Comparison of ENCODE assay signal across 8 cellular contexts in genomic region chr7:149690688-149691446, GRCh38.
DNase-seq lines count a peak whose midpoint lies in the region; ATAC-seq, FAIRE-seq and TF ChIP-seq lines count a peak whose summit lies in the region.

No MANE protein-coding gene starts in this region.

- POLR2A ChIA-PET in K562 (lab: Yijun Ruan, JAX), result interaction anchor here (0.6 to 1.2 kb wide), 5 partner anchors 21 to 51 kb away, joined by 3 to 8 read pairs (median 3); no protein-coding TSS in a partner anchor

- CTCF ChIA-PET in K562 (lab: Yijun Ruan, JAX; ENCODE audit: low intra/inter-chr PET ratio), result interaction anchor here (1.2 kb wide), 1 partner anchor 22 kb away, joined by 3 read pairs; no protein-coding TSS in a partner anchor

- no peaks in the 10 kb centered on the region for H3K79me2 ChIP-seq in K562 (ENCODE audit: control insufficient read depth, insufficient read depth, low read length)

- ATAC-seq in K562 (peak; percentile 93), HG02840 (IDR thresholded peaks at IDR 0.05; ENCODE audit: low FRiP score, unreplicated experiment) (no peak), GM18511 (IDR thresholded peaks at IDR 0.05; ENCODE audit: unreplicated experiment) (no peak), HG03039 (IDR thresholded peaks at IDR 0.05; ENCODE audit: unreplicated experiment) (no peak)

- peaks cover 8 to 11% of the 10 kb centered on the region in 2 experiments; a peak in 4 of 5 replicates for H3K4me1 ChIP-seq in K562 (replicated peaks in 1 of 2; ENCODE audit: control insufficient read depth in 2 of 2, insufficient read depth in 2 of 2, low read length in 2 of 2)

- TSS peak; percentile 100 for BruUV-seq in K562 (replicated peaks; lab: Mats Ljungman, UMichigan)

- in situ Hi-C loops in K562 (cut with MboI), result no loop called here

- no peaks in the 10 kb centered on the region for H3K36me3 ChIP-seq in K562 (ENCODE audit: control insufficient read depth, insufficient read depth, low read length)

- TF ChIP-seq CTCF in K562 (IDR thresholded peaks at IDR 0.05 in 2 of 3, conservative IDR thresholded peaks at IDR 0.05 in 1 of 3; ENCODE audit: insufficient read depth in 2 of 3, low read depth in 1 of 3, low read length in 3 of 3), result no peak

- intact Hi-C loops in K562 (cut with micrococcal nuclease), result loop anchor here (2.0 kb wide), 1 partner anchor 20 kb away; no protein-coding TSS in a partner anchor

- TF ChIP-seq EP300 in K562 (IDR thresholded peaks at IDR 0.05; ENCODE audit: low read length), result peak; percentile 72

- 4% methylated on average over 22 of the region's 22 CpGs for WGBS in K562 (ENCODE audit: insufficient coverage, low coverage, missing lambda C conversion rate)

- H4K20me1 ChIP-seq in K562 (replicated peaks; ENCODE audit: control insufficient read depth, insufficient read depth, low read length), result no peaks in the 10 kb centered on the region

- H3K4me3 ChIP-seq in K562, result peak overlapping the region; percentile 37

- no peaks in the 10 kb centered on the region for H3K9me1 ChIP-seq in K562 (ENCODE audit: control insufficient read depth, insufficient read depth, low read length)

- peak overlapping the region; percentile 2 to 85; a peak in 3 of 4 replicates for H3K9ac ChIP-seq in K562 (ENCODE audit: insufficient read depth in 1 of 2, low read depth in 2 of 2, low read length in 2 of 2)

- H3K9me3 ChIP-seq in K562 (replicated peaks; ENCODE audit: control insufficient read depth, insufficient read depth, low read depth, low read length), result peaks cover 1% of the 10 kb centered on the region

- TF ChIP-seq POLR2A in K562 (conservative IDR thresholded peaks at IDR 0.05), result no peak

- TF ChIP-seq RAD21 in K562 (CRISPR knock-in tag; conservative IDR thresholded peaks at IDR 0.05 in 1 of 2, IDR thresholded peaks at IDR 0.05 in 1 of 2), result no peak

- peak overlapping the region; percentile 76 for H3K4me2 ChIP-seq in K562 (ENCODE audit: insufficient read depth, low read length)

- H2AFZ ChIP-seq in K562 (ENCODE audit: low read depth, low read length), result peak overlapping the region; percentile 52

- peak overlapping the region; percentile 10; the same call in 1 of the 3 replicates for H3K27ac ChIP-seq in K562 (ENCODE audit: extremely low read depth, low read depth, low read length)

- H3K27me3 ChIP-seq in K562 (ENCODE audit: control insufficient read depth in 2 of 2, insufficient read depth in 2 of 2, low read length in 2 of 2), result peaks cover 0 to 9% of the 10 kb centered on the region in 2 experiments; a peak in 2 of 5 replicates

- DNase-seq in DMS53 (lab: John Stamatoyannopoulos, UW), result peak; percentile 97
- DNase-seq in LoVo (ENCODE audit: low spot score), result peak; percentile 56
- peak; percentile 79 to 91 (median 83) for DNase-seq in K562 (ENCODE audit: extremely low read depth in 1 of 4, low spot score in 3 of 4)
- peak; percentile 97 for DNase-seq in kidney tubule cell (ENCODE audit: low spot score)
- DNase-seq in effector CD8-positive, alpha-beta T cell (lab: John Stamatoyannopoulos, UW), result no peak

- FAIRE-seq in K562 (lab: Jason Lieb, UNC), result peak; percentile 93

TF ChIP-seq in K562, 482 proteins besides CTCF, POLR2A, EP300 and RAD21 (continues in another document):
- TF ChIP-seq ZNF589 (CRISPR knock-in tag; IDR thresholded peaks at IDR 0.05; ENCODE audit: low read depth) (0 out of 2 replicates have a peak, but pooled peaks have one; percentile 40), POLR2H (tag; IDR thresholded peaks at IDR 0.05; ENCODE audit: low read depth) (peak; percentile 100), ATF7 (IDR thresholded peaks at IDR 0.05) (peak; percentile 89), POLR2AphosphoS5 (IDR thresholded peaks at IDR 0.05; ENCODE audit: control insufficient read depth, insufficient read depth, low read depth, low read length) (no peak), ZNF431 (CRISPR knock-in tag; IDR thresholded peaks at IDR 0.05) (peak; percentile 71; the same call in 1 of the 2 replicates), MTF1 (CRISPR knock-in tag; IDR thresholded peaks at IDR 0.05; ENCODE audit: borderline replicate concordance) (no peak), ZSCAN32 (CRISPR knock-in tag; IDR thresholded peaks at IDR 0.05) (no peak), SP1 (CRISPR knock-in tag; IDR thresholded peaks at IDR 0.05) (peak; percentile 70; the same call in 1 of the 2 replicates), ZNF3 (CRISPR knock-in tag; IDR thresholded peaks at IDR 0.05) (peak; percentile 98), ZNF318 (IDR thresholded peaks at IDR 0.05; ENCODE audit: borderline replicate concordance in 1 of 2, low read depth in 1 of 2) (no peak), YY1 (IDR thresholded peaks at IDR 0.05; ENCODE audit: borderline replicate concordance in 1 of 3, control insufficient read depth in 1 of 3, extremely low read depth in 1 of 3, insufficient read depth in 3 of 3, insufficient read length in 1 of 3, insufficient replicate concordance in 2 of 3, low read depth in 1 of 3, low read length in 2 of 3) (peak in 1 of 3 experiments; percentile 78), MEF2D (tag; conservative IDR thresholded peaks at IDR 0.05; ENCODE audit: low read depth) (no peak), PCBP1 (IDR thresholded peaks at IDR 0.05; ENCODE audit: low read depth, low read length, poor library complexity, severe bottlenecking) (no peak), SAFB2 (IDR thresholded peaks at IDR 0.05; ENCODE audit: borderline replicate concordance, low read depth, low read length, severe bottlenecking) (no peak), USF1 (CRISPR knock-in tag; IDR thresholded peaks at IDR 0.05) (no peak), BCOR (IDR thresholded peaks at IDR 0.05) (peak; percentile 54; the same call in 1 of the 2 replicates), ZNF584 (CRISPR knock-in tag; IDR thresholded peaks at IDR 0.05; ENCODE audit: low read depth) (no peak), COPS2 (conservative IDR thresholded peaks at IDR 0.05) (no peak), FOXK1 (CRISPR knock-in tag; IDR thresholded peaks at IDR 0.05; ENCODE audit: borderline replicate concordance) (no peak; the same call in 1 of the 2 replicates)
